In genomic region chr17:59829217-59830006, GRCh38 we compare ENCODE assay signal across 1 cellular context.
TF ChIP-seq lines count a peak whose summit lies in the region.

No MANE protein-coding gene starts in this region.

TF ChIP-seq in HepG2, 621 proteins besides CTCF, POLR2A, EP300 and RAD21 (continued from another document and continues in another):
- TF ChIP-seq, protein P1, sequence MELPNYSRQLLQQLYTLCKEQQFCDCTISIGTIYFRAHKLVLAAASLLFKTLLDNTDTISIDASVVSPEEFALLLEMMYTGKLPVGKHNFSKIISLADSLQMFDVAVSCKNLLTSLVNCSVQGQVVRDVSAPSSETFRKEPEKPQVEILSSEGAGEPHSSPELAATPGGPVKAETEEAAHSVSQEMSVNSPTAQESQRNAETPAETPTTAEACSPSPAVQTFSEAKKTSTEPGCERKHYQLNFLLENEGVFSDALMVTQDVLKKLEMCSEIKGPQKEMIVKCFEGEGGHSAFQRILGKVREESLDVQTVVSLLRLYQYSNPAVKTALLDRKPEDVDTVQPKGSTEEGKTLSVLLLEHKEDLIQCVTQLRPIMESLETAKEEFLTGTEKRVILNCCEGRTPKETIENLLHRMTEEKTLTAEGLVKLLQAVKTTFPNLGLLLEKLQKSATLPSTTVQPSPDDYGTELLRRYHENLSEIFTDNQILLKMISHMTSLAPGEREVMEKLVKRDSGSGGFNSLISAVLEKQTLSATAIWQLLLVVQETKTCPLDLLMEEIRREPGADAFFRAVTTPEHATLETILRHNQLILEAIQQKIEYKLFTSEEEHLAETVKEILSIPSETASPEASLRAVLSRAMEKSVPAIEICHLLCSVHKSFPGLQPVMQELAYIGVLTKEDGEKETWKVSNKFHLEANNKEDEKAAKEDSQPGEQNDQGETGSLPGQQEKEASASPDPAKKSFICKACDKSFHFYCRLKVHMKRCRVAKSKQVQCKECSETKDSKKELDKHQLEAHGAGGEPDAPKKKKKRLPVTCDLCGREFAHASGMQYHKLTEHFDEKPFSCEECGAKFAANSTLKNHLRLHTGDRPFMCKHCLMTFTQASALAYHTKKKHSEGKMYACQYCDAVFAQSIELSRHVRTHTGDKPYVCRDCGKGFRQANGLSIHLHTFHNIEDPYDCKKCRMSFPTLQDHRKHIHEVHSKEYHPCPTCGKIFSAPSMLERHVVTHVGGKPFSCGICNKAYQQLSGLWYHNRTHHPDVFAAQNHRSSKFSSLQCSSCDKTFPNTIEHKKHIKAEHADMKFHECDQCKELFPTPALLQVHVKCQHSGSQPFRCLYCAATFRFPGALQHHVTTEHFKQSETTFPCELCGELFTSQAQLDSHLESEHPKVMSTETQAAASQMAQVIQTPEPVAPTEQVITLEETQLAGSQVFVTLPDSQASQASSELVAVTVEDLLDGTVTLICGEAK (IDR thresholded peaks at IDR 0.05): no peak
- TF ChIP-seq, protein P1 (CRISPR knock-in tag; IDR thresholded peaks at IDR 0.05): no peak
- TF ChIP-seq KMT2B (CRISPR knock-in tag; IDR thresholded peaks at IDR 0.05): no peak
- TF ChIP-seq ERF (CRISPR knock-in tag; IDR thresholded peaks at IDR 0.05): peak; percentile 26; the same call in 1 of the 2 replicates
- no peak for TF ChIP-seq KDM4B (CRISPR knock-in tag; IDR thresholded peaks at IDR 0.05)
- TF ChIP-seq, protein P2, sequence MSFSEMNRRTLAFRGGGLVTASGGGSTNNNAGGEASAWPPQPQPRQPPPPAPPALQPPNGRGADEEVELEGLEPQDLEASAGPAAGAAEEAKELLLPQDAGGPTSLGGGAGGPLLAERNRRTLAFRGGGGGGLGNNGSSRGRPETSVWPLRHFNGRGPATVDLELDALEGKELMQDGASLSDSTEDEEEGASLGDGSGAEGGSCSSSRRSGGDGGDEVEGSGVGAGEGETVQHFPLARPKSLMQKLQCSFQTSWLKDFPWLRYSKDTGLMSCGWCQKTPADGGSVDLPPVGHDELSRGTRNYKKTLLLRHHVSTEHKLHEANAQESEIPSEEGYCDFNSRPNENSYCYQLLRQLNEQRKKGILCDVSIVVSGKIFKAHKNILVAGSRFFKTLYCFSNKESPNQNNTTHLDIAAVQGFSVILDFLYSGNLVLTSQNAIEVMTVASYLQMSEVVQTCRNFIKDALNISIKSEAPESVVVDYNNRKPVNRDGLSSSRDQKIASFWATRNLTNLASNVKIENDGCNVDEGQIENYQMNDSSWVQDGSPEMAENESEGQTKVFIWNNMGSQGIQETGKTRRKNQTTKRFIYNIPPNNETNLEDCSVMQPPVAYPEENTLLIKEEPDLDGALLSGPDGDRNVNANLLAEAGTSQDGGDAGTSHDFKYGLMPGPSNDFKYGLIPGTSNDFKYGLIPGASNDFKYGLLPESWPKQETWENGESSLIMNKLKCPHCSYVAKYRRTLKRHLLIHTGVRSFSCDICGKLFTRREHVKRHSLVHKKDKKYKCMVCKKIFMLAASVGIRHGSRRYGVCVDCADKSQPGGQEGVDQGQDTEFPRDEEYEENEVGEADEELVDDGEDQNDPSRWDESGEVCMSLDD (CRISPR knock-in tag; IDR thresholded peaks at IDR 0.05; ENCODE audit: borderline replicate concordance): no peak
- TF ChIP-seq ZFP82 (CRISPR knock-in tag; IDR thresholded peaks at IDR 0.05; ENCODE audit: borderline replicate concordance): no peak
- TF ChIP-seq MXD4 (CRISPR knock-in tag; IDR thresholded peaks at IDR 0.05): peak; percentile 61; the same call in 1 of the 2 replicates
- 0 out of 2 replicates have a peak, but pooled peaks have one; percentile 38 for TF ChIP-seq THYN1 (CRISPR knock-in tag; IDR thresholded peaks at IDR 0.05; ENCODE audit: borderline replicate concordance, low read depth)
- TF ChIP-seq ZNF230 (CRISPR knock-in tag; IDR thresholded peaks at IDR 0.05): no peak; the same call in 1 of the 2 replicates
- peak; percentile 79 for TF ChIP-seq DRAP1 (CRISPR knock-in tag; IDR thresholded peaks at IDR 0.05)
- TF ChIP-seq, protein P3, sequence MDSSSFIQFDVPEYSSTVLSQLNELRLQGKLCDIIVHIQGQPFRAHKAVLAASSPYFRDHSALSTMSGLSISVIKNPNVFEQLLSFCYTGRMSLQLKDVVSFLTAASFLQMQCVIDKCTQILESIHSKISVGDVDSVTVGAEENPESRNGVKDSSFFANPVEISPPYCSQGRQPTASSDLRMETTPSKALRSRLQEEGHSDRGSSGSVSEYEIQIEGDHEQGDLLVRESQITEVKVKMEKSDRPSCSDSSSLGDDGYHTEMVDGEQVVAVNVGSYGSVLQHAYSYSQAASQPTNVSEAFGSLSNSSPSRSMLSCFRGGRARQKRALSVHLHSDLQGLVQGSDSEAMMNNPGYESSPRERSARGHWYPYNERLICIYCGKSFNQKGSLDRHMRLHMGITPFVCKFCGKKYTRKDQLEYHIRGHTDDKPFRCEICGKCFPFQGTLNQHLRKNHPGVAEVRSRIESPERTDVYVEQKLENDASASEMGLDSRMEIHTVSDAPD (CRISPR knock-in tag; IDR thresholded peaks at IDR 0.05): no peak
- TF ChIP-seq NFIB (CRISPR knock-in tag; IDR thresholded peaks at IDR 0.05; ENCODE audit: borderline replicate concordance): no peak
- TF ChIP-seq, protein P4, sequence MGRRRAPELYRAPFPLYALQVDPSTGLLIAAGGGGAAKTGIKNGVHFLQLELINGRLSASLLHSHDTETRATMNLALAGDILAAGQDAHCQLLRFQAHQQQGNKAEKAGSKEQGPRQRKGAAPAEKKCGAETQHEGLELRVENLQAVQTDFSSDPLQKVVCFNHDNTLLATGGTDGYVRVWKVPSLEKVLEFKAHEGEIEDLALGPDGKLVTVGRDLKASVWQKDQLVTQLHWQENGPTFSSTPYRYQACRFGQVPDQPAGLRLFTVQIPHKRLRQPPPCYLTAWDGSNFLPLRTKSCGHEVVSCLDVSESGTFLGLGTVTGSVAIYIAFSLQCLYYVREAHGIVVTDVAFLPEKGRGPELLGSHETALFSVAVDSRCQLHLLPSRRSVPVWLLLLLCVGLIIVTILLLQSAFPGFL (CRISPR knock-in tag; IDR thresholded peaks at IDR 0.05): no peak
- no peak for TF ChIP-seq SRSF1 (optimal IDR thresholded peaks at IDR 0.05; ENCODE audit: low read depth, low read length)
- no peak for TF ChIP-seq ZFP36L2 (CRISPR knock-in tag; IDR thresholded peaks at IDR 0.05)
- no peak for TF ChIP-seq ZNF264 (CRISPR knock-in tag; IDR thresholded peaks at IDR 0.05)
- no peak for TF ChIP-seq MED13 (CRISPR knock-in tag; IDR thresholded peaks at IDR 0.05)
- no peak for TF ChIP-seq HOXA3 (CRISPR knock-in tag; IDR thresholded peaks at IDR 0.05)
- no peak for TF ChIP-seq HINFP (CRISPR knock-in tag; IDR thresholded peaks at IDR 0.05; ENCODE audit: low read depth)
- no peak for TF ChIP-seq ZNF788 (CRISPR knock-in tag; IDR thresholded peaks at IDR 0.05; ENCODE audit: borderline replicate concordance)
- TF ChIP-seq SIN3B (IDR thresholded peaks at IDR 0.05; ENCODE audit: low read length): no peak
- TF ChIP-seq SOX6 (IDR thresholded peaks at IDR 0.05): no peak
- peak; percentile 58; the same call in 1 of the 2 replicates for TF ChIP-seq SOX6 (CRISPR knock-in tag; IDR thresholded peaks at IDR 0.05)
- TF ChIP-seq ETV5 (CRISPR knock-in tag; IDR thresholded peaks at IDR 0.05; ENCODE audit: borderline replicate concordance): peak; percentile 68; the same call in 1 of the 2 replicates
- no peak for TF ChIP-seq ZNF615 (CRISPR knock-in tag; IDR thresholded peaks at IDR 0.05; ENCODE audit: borderline replicate concordance)
- 0 out of 2 replicates have a peak, but pooled peaks have one; percentile 60 for TF ChIP-seq SAFB2 (CRISPR knock-in tag; IDR thresholded peaks at IDR 0.05; ENCODE audit: borderline replicate concordance, low read depth)
- no peak for TF ChIP-seq BHLHE40 (IDR thresholded peaks at IDR 0.05; ENCODE audit: low read length)
- TF ChIP-seq ZSCAN22 (CRISPR knock-in tag; IDR thresholded peaks at IDR 0.05): no peak
- TF ChIP-seq ZMAT5 (CRISPR knock-in tag; IDR thresholded peaks at IDR 0.05; ENCODE audit: borderline replicate concordance, low read depth): no peak
- TF ChIP-seq MIER2 (CRISPR knock-in tag; IDR thresholded peaks at IDR 0.05): no peak
- TF ChIP-seq PHB2 (IDR thresholded peaks at IDR 0.05; ENCODE audit: partially characterized antibody): no peak
- TF ChIP-seq NR2C2 (CRISPR knock-in tag; IDR thresholded peaks at IDR 0.05; ENCODE audit: borderline replicate concordance): peak; percentile 34; the same call in 1 of the 2 replicates
- TF ChIP-seq ZNF556 (CRISPR knock-in tag; IDR thresholded peaks at IDR 0.05; ENCODE audit: borderline replicate concordance): no peak
- TF ChIP-seq ZNF746 (CRISPR knock-in tag; IDR thresholded peaks at IDR 0.05): no peak
- TF ChIP-seq NFAT5 (CRISPR knock-in tag; IDR thresholded peaks at IDR 0.05): no peak
